Comparison of ENCODE assay signal across 1 cellular context in genomic region chr4:67522851-67523671, GRCh38.
TF ChIP-seq lines count a peak whose summit lies in the region.

No MANE protein-coding gene starts in this region.

TF ChIP-seq in K562, 482 proteins besides CTCF, POLR2A, EP300 and RAD21 (continued from another document and continues in another):
- TF ChIP-seq BCLAF1 (IDR thresholded peaks at IDR 0.05; ENCODE audit: borderline replicate concordance in 1 of 2, control insufficient read depth in 1 of 2, low read depth in 2 of 2, low read length in 1 of 2) = no peak
- no peak for TF ChIP-seq ZNF143 (CRISPR knock-in tag; IDR thresholded peaks at IDR 0.05)
- no peak for TF ChIP-seq ZNF184 (CRISPR knock-in tag; IDR thresholded peaks at IDR 0.05)
- TF ChIP-seq IRF2 (CRISPR knock-in tag; IDR thresholded peaks at IDR 0.05) = no peak
- TF ChIP-seq ZNF436 (CRISPR knock-in tag; IDR thresholded peaks at IDR 0.05) = no peak
- no peak for TF ChIP-seq NELFE (IDR thresholded peaks at IDR 0.05; ENCODE audit: insufficient read depth, insufficient read length)
- TF ChIP-seq ZBTB12 (CRISPR knock-in tag; IDR thresholded peaks at IDR 0.05) = no peak
- no peak for TF ChIP-seq ZNF507 (tag; conservative IDR thresholded peaks at IDR 0.05)
- no peak for TF ChIP-seq MBD1 (CRISPR knock-in tag; IDR thresholded peaks at IDR 0.05)
- TF ChIP-seq ZNF431 (CRISPR knock-in tag; IDR thresholded peaks at IDR 0.05) = no peak
- TF ChIP-seq ZNF79 (CRISPR knock-in tag; IDR thresholded peaks at IDR 0.05; ENCODE audit: low read depth) = no peak
- no peak for TF ChIP-seq KDM2B (CRISPR knock-in tag; IDR thresholded peaks at IDR 0.05)
- no peak for TF ChIP-seq ZNF239 (CRISPR knock-in tag; IDR thresholded peaks at IDR 0.05)
- TF ChIP-seq MCM5 (IDR thresholded peaks at IDR 0.05; ENCODE audit: low read depth) = no peak
- no peak for TF ChIP-seq HOMEZ (CRISPR knock-in tag; IDR thresholded peaks at IDR 0.05)
- TF ChIP-seq TBP (optimal IDR thresholded peaks at IDR 0.05; ENCODE audit: low read depth, low read length) = no peak
- no peak for TF ChIP-seq HEY1 (CRISPR knock-in tag; IDR thresholded peaks at IDR 0.05; ENCODE audit: borderline replicate concordance)
- peak in 1 of 2 experiments; percentile 72 for TF ChIP-seq AFF1 (IDR thresholded peaks at IDR 0.05; ENCODE audit: low read depth in 1 of 2, partially characterized antibody in 2 of 2)
- no peak for TF ChIP-seq SFPQ (IDR thresholded peaks at IDR 0.05; ENCODE audit: low read depth, low read length)
- TF ChIP-seq KHSRP (IDR thresholded peaks at IDR 0.05) = no peak
- TF ChIP-seq REST (CRISPR knock-in tag; IDR thresholded peaks at IDR 0.05; ENCODE audit: low read depth) = no peak
- no peak for TF ChIP-seq ATF4 (CRISPR knock-in tag; IDR thresholded peaks at IDR 0.05)
- no peak for TF ChIP-seq DNMT1 (IDR thresholded peaks at IDR 0.05)
- TF ChIP-seq CAMTA2 (CRISPR knock-in tag; conservative IDR thresholded peaks at IDR 0.05) = no peak
- TF ChIP-seq SLC30A9 (CRISPR knock-in tag; IDR thresholded peaks at IDR 0.05) = no peak
- TF ChIP-seq MXI1 (IDR thresholded peaks at IDR 0.05; ENCODE audit: low read depth, low read length) = peak; percentile 80; the same call in 1 of the 2 replicates
- TF ChIP-seq ZNF280A (IDR thresholded peaks at IDR 0.05; ENCODE audit: low read depth, partially characterized antibody) = no peak
- no peak for TF ChIP-seq ZC3H11A (IDR thresholded peaks at IDR 0.05; ENCODE audit: low read depth, low read length)
- TF ChIP-seq FOXA3 (CRISPR knock-in tag; conservative IDR thresholded peaks at IDR 0.05 in 1 of 2, IDR thresholded peaks at IDR 0.05 in 1 of 2) = 0 out of 4 replicates have a peak, but pooled peaks of 1 of the 2 experiments have one; percentile 42
- TF ChIP-seq NFE2L1 (tag; IDR thresholded peaks at IDR 0.05; ENCODE audit: borderline replicate concordance, low read depth) = no peak
- no peak for TF ChIP-seq ZNF146 (CRISPR knock-in tag; IDR thresholded peaks at IDR 0.05; ENCODE audit: unreplicated experiment)
- no peak for TF ChIP-seq ZNF280B (CRISPR knock-in tag; IDR thresholded peaks at IDR 0.05)
